ENCODE assay signal across 8 cellular contexts in the genomic region with DNA sequence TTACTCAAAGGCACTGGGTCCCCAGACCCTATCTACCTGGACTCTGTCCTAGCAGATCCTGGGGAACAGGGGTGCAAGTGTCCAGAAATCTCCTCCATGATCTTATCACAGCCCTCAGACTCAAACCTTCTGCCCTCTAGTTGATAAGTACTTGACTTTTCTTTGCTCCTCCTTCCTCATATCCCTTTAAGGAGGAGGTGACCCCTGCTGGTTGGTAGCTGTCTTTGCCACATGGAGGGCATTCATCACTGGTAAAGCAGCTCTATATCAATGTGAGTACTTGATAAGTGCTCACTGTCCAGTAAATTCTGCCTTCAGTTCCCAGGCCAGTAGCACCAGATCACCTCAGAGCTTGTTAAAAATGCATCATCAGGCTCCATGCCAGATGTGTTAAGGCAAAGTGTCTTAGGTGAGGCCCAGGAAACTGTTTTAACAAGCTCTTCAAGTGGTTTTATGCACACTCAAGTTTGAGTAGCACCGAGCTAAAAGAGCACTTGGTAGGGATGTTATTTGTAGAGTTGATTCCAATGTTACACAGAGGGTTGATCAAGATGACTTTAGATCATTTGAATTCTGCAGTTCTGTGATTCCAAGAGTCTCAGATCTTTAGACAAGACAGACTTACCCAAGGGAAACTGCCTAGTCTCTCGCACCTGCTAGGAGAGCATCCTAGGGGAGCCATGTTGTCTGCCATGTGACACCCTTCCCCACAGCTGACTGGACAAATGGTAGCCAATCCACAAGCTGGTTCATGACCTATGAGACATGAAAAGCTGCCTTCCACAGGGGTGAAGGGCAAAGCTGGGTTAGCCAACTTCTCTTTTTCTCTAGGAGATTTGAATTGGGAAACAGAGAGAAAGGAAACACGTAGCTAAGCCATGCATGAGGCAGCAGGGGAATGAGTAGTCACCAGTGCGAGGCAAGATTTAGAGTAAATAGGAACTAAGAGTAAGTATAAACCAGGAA. TPM values are rescaled to one million over a fixed set of nuclear protein-coding genes. Genes with fewer than 3 reads are reported as not detected.
A peak's percentile ranks its signal among the peaks of the same experiment; 100 is the strongest.
DNase-seq lines count a peak whose midpoint lies in the region; ATAC-seq and TF ChIP-seq lines count a peak whose summit lies in the region.

No MANE protein-coding gene starts in this region.

- peaks cover 3% of the 10 kb centered on the region for H3K27me3 Mint-ChIP-seq in activated CD4-positive, alpha-beta memory T cell treated with anti-CD3 and anti-CD28 coated beads for 36 hours

- H3K36me3 Mint-ChIP-seq in activated CD4-positive, alpha-beta memory T cell treated with anti-CD3 and anti-CD28 coated beads for 36 hours, result no peaks in the 10 kb centered on the region

- no peak overlapping the region for H3K27ac Mint-ChIP-seq in activated CD4-positive, alpha-beta memory T cell treated with anti-CD3 and anti-CD28 coated beads for 36 hours

- H3K9me3 Mint-ChIP-seq in activated CD4-positive, alpha-beta memory T cell treated with anti-CD3 and anti-CD28 coated beads for 36 hours, result no peaks in the 10 kb centered on the region

- TF ChIP-seq CTCF in fibroblast of pulmonary artery (IDR thresholded peaks at IDR 0.05; ENCODE audit: low read length, missing control alignments), result peak; percentile 82

- ATAC-seq in HG03108 (IDR thresholded peaks at IDR 0.05; ENCODE audit: unreplicated experiment), result peak; percentile 76
- ATAC-seq in HG03565 (IDR thresholded peaks at IDR 0.05; ENCODE audit: unreplicated experiment), result no peak

- POLR2A ChIA-PET in activated CD4-positive, alpha-beta memory T cell treated with anti-CD3 and anti-CD28 coated beads for 36 hours (lab: Charles Lee), result no interaction called here

- H3K4me3 ChIP-seq in fibroblast of pulmonary artery (replicated peaks; ENCODE audit: low read depth, low read length), result no peak overlapping the region

- H3K4me1 Mint-ChIP-seq in activated CD4-positive, alpha-beta memory T cell treated with anti-CD3 and anti-CD28 coated beads for 36 hours (ENCODE audit: low read depth), result peaks cover 13% of the 10 kb centered on the region

- DNase-seq in GF-D8 (lab: John Stamatoyannopoulos, UW) (peak; percentile 94), NCI-H69 (lab: John Stamatoyannopoulos, UW) (peak; percentile 83), fibroblast of pulmonary artery (ENCODE audit: low read depth) (peak; percentile 73), non-pigmented ciliary epithelial cell (ENCODE audit: low read depth) (peak; percentile 28), 8988T (no peak)
- peak; percentile 58 for DNase-seq in activated CD4-positive, alpha-beta memory T cell treated with anti-CD3 and anti-CD28 coated beads for 36 hours

- H3K4me3 Mint-ChIP-seq in activated CD4-positive, alpha-beta memory T cell treated with anti-CD3 and anti-CD28 coated beads for 36 hours, result no peak overlapping the region

- CTCF ChIA-PET in activated CD4-positive, alpha-beta memory T cell treated with anti-CD3 and anti-CD28 coated beads for 36 hours (lab: Charles Lee), result interaction anchor here (0.5 to 3.3 kb wide), 41 partner anchors 10 to 533 kb away, joined by 3 to 29 read pairs (median 4); partner anchors contain the start of genes NFYA, OARD1 and TREML1

- intact Hi-C loops in activated CD4-positive, alpha-beta memory T cell treated with anti-CD3 and anti-CD28 coated beads for 36 hours (cut with micrococcal nuclease), result loop anchor here (1.0 to 5.0 kb wide), 4 partner anchors 18 to 176 kb away; partner anchors contain the start of genes NFYA and OARD1

RNA-seq across cellular contexts. Expression of gene TREML2, which starts 18.6 kb away (rescaled TPM):
- total RNA-seq in activated CD4-positive, alpha-beta memory T cell treated with anti-CD3 and anti-CD28 coated beads for 36 hours, result 1 to 10 TPM; 7.4 to 7.5 TPM

RNA-seq across cellular contexts. Expression of gene TREM2, which starts 19.4 kb away (rescaled TPM):
- not detected for total RNA-seq in activated CD4-positive, alpha-beta memory T cell treated with anti-CD3 and anti-CD28 coated beads for 36 hours

RNA-seq across cellular contexts. Expression of gene TREML1, which starts 28.2 kb away (rescaled TPM):
- total RNA-seq in activated CD4-positive, alpha-beta memory T cell treated with anti-CD3 and anti-CD28 coated beads for 36 hours, result not detected

RNA-seq across cellular contexts. Expression of gene TREML4, which starts 45.8 kb away (rescaled TPM):
- not detected for total RNA-seq in activated CD4-positive, alpha-beta memory T cell treated with anti-CD3 and anti-CD28 coated beads for 36 hours
